ENCODE assay signal across 1 cellular context in the genomic region with DNA sequence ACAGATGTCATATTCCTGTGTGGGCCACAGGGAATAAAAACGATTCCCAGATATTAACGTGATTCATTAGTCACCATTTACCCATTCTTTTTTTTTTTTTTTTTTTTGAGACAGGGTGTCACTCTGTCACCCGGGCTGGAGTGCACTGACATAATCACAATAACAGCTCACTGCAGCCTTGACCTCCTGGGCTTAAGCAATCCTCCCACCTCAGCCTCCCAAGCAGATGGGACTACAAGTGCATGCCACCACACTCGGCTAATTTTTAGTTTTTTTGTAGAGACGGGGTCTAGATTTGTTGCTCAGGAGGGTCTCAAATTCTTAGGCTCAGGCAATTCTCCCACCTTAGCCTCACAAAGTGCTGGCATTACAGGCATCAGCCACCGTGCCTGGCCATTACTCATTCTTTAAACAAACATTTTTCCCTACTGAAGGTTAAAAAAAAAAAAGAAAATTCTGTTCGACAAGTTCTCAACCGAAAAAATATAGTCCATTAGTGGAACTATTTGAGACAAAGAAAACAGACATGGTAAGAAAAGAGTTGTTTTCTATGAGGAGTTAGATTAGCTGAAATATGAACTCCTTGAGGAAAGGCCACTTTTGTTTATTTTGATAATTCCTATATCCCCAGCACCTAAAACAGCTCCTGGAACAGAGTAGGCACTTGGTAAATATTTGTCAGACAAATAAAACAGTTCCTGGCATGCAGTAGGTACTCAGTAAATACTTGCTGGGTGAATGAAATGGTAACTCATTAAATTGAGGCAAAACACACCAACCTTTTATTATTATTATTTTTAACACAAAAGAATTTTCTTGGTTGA.
TF ChIP-seq lines count a peak whose summit lies in the region.

No MANE protein-coding gene starts in this region.

TF ChIP-seq in SK-N-SH, 30 proteins besides CTCF, POLR2A, EP300 and RAD21 (continued from another document):
- TF ChIP-seq, protein P1, sequence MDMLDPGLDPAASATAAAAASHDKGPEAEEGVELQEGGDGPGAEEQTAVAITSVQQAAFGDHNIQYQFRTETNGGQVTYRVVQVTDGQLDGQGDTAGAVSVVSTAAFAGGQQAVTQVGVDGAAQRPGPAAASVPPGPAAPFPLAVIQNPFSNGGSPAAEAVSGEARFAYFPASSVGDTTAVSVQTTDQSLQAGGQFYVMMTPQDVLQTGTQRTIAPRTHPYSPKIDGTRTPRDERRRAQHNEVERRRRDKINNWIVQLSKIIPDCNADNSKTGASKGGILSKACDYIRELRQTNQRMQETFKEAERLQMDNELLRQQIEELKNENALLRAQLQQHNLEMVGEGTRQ (IDR thresholded peaks at IDR 0.05; ENCODE audit: borderline replicate concordance, low read depth, low read length) = no peak
- TF ChIP-seq FOXJ3 (CRISPR knock-in tag; IDR thresholded peaks at IDR 0.05) (no peak), RCOR1 (IDR thresholded peaks at IDR 0.05; ENCODE audit: low read length) (no peak), POLR2AphosphoS5 (IDR thresholded peaks at IDR 0.05; ENCODE audit: low read depth, low read length) (no peak), MXI1 (IDR thresholded peaks at IDR 0.05; ENCODE audit: low read depth, low read length) (no peak), GABPA (IDR thresholded peaks at IDR 0.05; ENCODE audit: low read depth) (no peak)
- TF ChIP-seq, protein P2, sequence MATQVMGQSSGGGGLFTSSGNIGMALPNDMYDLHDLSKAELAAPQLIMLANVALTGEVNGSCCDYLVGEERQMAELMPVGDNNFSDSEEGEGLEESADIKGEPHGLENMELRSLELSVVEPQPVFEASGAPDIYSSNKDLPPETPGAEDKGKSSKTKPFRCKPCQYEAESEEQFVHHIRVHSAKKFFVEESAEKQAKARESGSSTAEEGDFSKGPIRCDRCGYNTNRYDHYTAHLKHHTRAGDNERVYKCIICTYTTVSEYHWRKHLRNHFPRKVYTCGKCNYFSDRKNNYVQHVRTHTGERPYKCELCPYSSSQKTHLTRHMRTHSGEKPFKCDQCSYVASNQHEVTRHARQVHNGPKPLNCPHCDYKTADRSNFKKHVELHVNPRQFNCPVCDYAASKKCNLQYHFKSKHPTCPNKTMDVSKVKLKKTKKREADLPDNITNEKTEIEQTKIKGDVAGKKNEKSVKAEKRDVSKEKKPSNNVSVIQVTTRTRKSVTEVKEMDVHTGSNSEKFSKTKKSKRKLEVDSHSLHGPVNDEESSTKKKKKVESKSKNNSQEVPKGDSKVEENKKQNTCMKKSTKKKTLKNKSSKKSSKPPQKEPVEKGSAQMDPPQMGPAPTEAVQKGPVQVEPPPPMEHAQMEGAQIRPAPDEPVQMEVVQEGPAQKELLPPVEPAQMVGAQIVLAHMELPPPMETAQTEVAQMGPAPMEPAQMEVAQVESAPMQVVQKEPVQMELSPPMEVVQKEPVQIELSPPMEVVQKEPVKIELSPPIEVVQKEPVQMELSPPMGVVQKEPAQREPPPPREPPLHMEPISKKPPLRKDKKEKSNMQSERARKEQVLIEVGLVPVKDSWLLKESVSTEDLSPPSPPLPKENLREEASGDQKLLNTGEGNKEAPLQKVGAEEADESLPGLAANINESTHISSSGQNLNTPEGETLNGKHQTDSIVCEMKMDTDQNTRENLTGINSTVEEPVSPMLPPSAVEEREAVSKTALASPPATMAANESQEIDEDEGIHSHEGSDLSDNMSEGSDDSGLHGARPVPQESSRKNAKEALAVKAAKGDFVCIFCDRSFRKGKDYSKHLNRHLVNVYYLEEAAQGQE (IDR thresholded peaks at IDR 0.05; ENCODE audit: low read depth, low read length) = no peak
- TF ChIP-seq, protein P3, sequence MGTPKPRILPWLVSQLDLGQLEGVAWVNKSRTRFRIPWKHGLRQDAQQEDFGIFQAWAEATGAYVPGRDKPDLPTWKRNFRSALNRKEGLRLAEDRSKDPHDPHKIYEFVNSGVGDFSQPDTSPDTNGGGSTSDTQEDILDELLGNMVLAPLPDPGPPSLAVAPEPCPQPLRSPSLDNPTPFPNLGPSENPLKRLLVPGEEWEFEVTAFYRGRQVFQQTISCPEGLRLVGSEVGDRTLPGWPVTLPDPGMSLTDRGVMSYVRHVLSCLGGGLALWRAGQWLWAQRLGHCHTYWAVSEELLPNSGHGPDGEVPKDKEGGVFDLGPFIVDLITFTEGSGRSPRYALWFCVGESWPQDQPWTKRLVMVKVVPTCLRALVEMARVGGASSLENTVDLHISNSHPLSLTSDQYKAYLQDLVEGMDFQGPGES (IDR thresholded peaks at IDR 0.05; ENCODE audit: low read depth, low read length) = no peak
- TF ChIP-seq, protein P4, sequence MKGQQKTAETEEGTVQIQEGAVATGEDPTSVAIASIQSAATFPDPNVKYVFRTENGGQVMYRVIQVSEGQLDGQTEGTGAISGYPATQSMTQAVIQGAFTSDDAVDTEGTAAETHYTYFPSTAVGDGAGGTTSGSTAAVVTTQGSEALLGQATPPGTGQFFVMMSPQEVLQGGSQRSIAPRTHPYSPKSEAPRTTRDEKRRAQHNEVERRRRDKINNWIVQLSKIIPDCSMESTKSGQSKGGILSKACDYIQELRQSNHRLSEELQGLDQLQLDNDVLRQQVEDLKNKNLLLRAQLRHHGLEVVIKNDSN (IDR thresholded peaks at IDR 0.05; ENCODE audit: borderline replicate concordance, low read depth) = no peak
TF ChIP-seq in SK-N-SH: peak in this region for 0.
